16 cellular contexts compared by ENCODE assay signal in genomic region chr7:3232228-3232627, GRCh38.
"Had no signal": no experiment of that assay in that cellular context is flagged by ENCODE, and none has a peak within 500 bp of the region (broad histone marks: within the 10 kb centered on the region; RNA-seq: fewer than 3 reads in every experiment).

No MANE protein-coding gene starts in this region.

- H3K27ac ChIP-seq: epithelial cell of prostate, foreskin keratinocyte, psoas muscle, suprapubic skin had no signal

- H3K4me3 ChIP-seq: psoas muscle, suprapubic skin had no signal

- H3K27ac Mint-ChIP-seq: activated naive CD8-positive, alpha-beta T cell; effector memory CD8-positive, alpha-beta T cell; natural killer cell had no signal

- H3K36me3 Mint-ChIP-seq: natural killer cell had no signal

- H3K36me3 ChIP-seq: suprapubic skin had no signal

- ATAC-seq: activated CD4-positive, CD25-positive, alpha-beta regulatory T cell treated with anti-CD3 and anti-CD28 coated beads, Interleukin-2, amount 50 U/mL, for 24 hours; activated T-cell treated with anti-CD3 and anti-CD28 coated beads, Interleukin-2, amount 50 U/mL, for 4 hours; effector memory CD8-positive, alpha-beta T cell; foreskin keratinocyte; natural killer cell; psoas muscle; sciatic nerve had no signal

- H3K4me1 ChIP-seq: foreskin keratinocyte, psoas muscle, suprapubic skin had no signal

- H3K27me3 ChIP-seq: foreskin keratinocyte had no signal

- DNase-seq: activated gamma-delta T cell; activated T-cell treated with anti-CD3 and anti-CD28 coated beads, Interleukin-2, amount 50 U/mL, for 4 hours; effector memory CD8-positive, alpha-beta T cell; foreskin keratinocyte; head of caudate nucleus; left cardiac atrium; natural killer cell; nucleus accumbens; psoas muscle; stimulated activated CD4-positive, alpha-beta T cell treated with anti-CD3 and anti-CD28 coated beads, Interleukin-12 subunit alpha, Interleukin-12 subunit beta, amount 100 ng/mL, for 4 hours; stimulated activated naive CD4-positive, alpha-beta T cell had no signal

- H3K4me3 Mint-ChIP-seq: activated naive CD8-positive, alpha-beta T cell; activated T-cell treated with anti-CD3 and anti-CD28 coated beads, Interleukin-2, amount 50 U/mL, for 4 hours; effector memory CD8-positive, alpha-beta T cell; natural killer cell had no signal

- H3K9me3 ChIP-seq: suprapubic skin had no signal
